Comparison of ENCODE assay signal across 10 cellular contexts in genomic region chr16:9128346-9129342, GRCh38. TPM values are rescaled to one million over a fixed set of nuclear protein-coding genes. Genes with fewer than 3 reads are reported as not detected.
DNase-seq lines count a peak whose midpoint lies in the region; ATAC-seq and TF ChIP-seq lines count a peak whose summit lies in the region.
"Had no signal": no experiment of that assay in that cellular context is flagged by ENCODE, and none has a peak within 500 bp of the region (broad histone marks: within the 10 kb centered on the region; RNA-seq: fewer than 3 reads in every experiment).

No MANE protein-coding gene starts in this region.

- peaks cover 62% of the 10 kb centered on the region for H3K4me1 Mint-ChIP-seq in stimulated activated naive CD8-positive, alpha-beta T cell treated with anti-CD3 and anti-CD28 coated beads, Interleukin-15, Interleukin-2, amounts not matched to agents 100 ng/mL and 50 ng/mL, for 24 hours (ENCODE audit: low read depth)
- peaks cover 38% of the 10 kb centered on the region for H3K4me1 Mint-ChIP-seq in activated T-helper 1 cell treated with anti-CD3 and anti-CD28 coated beads, Interleukin-12 subunit alpha, Interleukin-12 subunit beta, Interleukin-2, Interleukin-4 antibody, amounts not matched to agents 30 ng/mL and 10 ng/mL and 1 ng/mL, durations not matched to agents 14 hours and 24 hours and 36 hours (ENCODE audit: low read depth)

- H3K27me3 ChIP-seq in lung (ENCODE audit: control insufficient read depth, insufficient read depth) = no peaks in the 10 kb centered on the region
- no peaks in the 10 kb centered on the region for H3K27me3 ChIP-seq in foreskin keratinocyte

- H3K27ac ChIP-seq in lung (ENCODE audit: low read depth in 1 of 2, low read length in 1 of 2) (no peak overlapping the region), foreskin keratinocyte (no peak overlapping the region)

- H3K9me3 Mint-ChIP-seq in stimulated activated naive CD8-positive, alpha-beta T cell treated with anti-CD3 and anti-CD28 coated beads, Interleukin-15, Interleukin-2, amounts not matched to agents 100 ng/mL and 50 ng/mL, for 24 hours = no peaks in the 10 kb centered on the region
- no peaks in the 10 kb centered on the region for H3K9me3 Mint-ChIP-seq in activated T-helper 1 cell treated with anti-CD3 and anti-CD28 coated beads, Interleukin-12 subunit alpha, Interleukin-12 subunit beta, Interleukin-2, Interleukin-4 antibody, amounts not matched to agents 30 ng/mL and 10 ng/mL and 1 ng/mL, durations not matched to agents 14 hours and 24 hours and 36 hours

- no peak overlapping the region for H3K4me3 Mint-ChIP-seq in stimulated activated naive CD8-positive, alpha-beta T cell treated with anti-CD3 and anti-CD28 coated beads, Interleukin-15, Interleukin-2, amounts not matched to agents 100 ng/mL and 50 ng/mL, for 24 hours
- no peak overlapping the region for H3K4me3 Mint-ChIP-seq in activated T-helper 1 cell treated with anti-CD3 and anti-CD28 coated beads, Interleukin-12 subunit alpha, Interleukin-12 subunit beta, Interleukin-2, Interleukin-4 antibody, amounts not matched to agents 30 ng/mL and 10 ng/mL and 1 ng/mL, durations not matched to agents 14 hours and 24 hours and 36 hours

- peaks cover 14% of the 10 kb centered on the region for H3K36me3 Mint-ChIP-seq in stimulated activated naive CD8-positive, alpha-beta T cell treated with anti-CD3 and anti-CD28 coated beads, Interleukin-15, Interleukin-2, amounts not matched to agents 100 ng/mL and 50 ng/mL, for 24 hours (ENCODE audit: low read depth)
- peaks cover 6% of the 10 kb centered on the region for H3K36me3 Mint-ChIP-seq in activated T-helper 1 cell treated with anti-CD3 and anti-CD28 coated beads, Interleukin-12 subunit alpha, Interleukin-12 subunit beta, Interleukin-2, Interleukin-4 antibody, amounts not matched to agents 30 ng/mL and 10 ng/mL and 1 ng/mL, durations not matched to agents 14 hours and 24 hours and 36 hours (ENCODE audit: low read depth)

- in situ Hi-C loops in G401 (cut with HindIII; ENCODE audit: low sequenced_read_pairs) = no loop called here

- H3K27me3 Mint-ChIP-seq in stimulated activated naive CD8-positive, alpha-beta T cell treated with anti-CD3 and anti-CD28 coated beads, Interleukin-15, Interleukin-2, amounts not matched to agents 100 ng/mL and 50 ng/mL, for 24 hours = no peaks in the 10 kb centered on the region
- H3K27me3 Mint-ChIP-seq in activated T-helper 1 cell treated with anti-CD3 and anti-CD28 coated beads, Interleukin-12 subunit alpha, Interleukin-12 subunit beta, Interleukin-2, Interleukin-4 antibody, amounts not matched to agents 30 ng/mL and 10 ng/mL and 1 ng/mL, durations not matched to agents 14 hours and 24 hours and 36 hours (ENCODE audit: insufficient read depth) = no peaks in the 10 kb centered on the region

- H3K9me3 ChIP-seq in lung (ENCODE audit: control insufficient read depth in 2 of 2, insufficient read depth in 1 of 2, low read length in 1 of 2) = no peaks in the 10 kb centered on the region

- H3K27ac Mint-ChIP-seq in stimulated activated naive CD8-positive, alpha-beta T cell treated with anti-CD3 and anti-CD28 coated beads, Interleukin-15, Interleukin-2, amounts not matched to agents 100 ng/mL and 50 ng/mL, for 24 hours = peak overlapping the region; percentile 85
- H3K27ac Mint-ChIP-seq in activated T-helper 1 cell treated with anti-CD3 and anti-CD28 coated beads, Interleukin-12 subunit alpha, Interleukin-12 subunit beta, Interleukin-2, Interleukin-4 antibody, amounts not matched to agents 30 ng/mL and 10 ng/mL and 1 ng/mL, durations not matched to agents 14 hours and 24 hours and 36 hours = peak overlapping the region; percentile 85

- intact Hi-C loops in activated T-helper 1 cell treated with anti-CD3 and anti-CD28 coated beads, Interleukin-12 subunit alpha, Interleukin-12 subunit beta, Interleukin-2, Interleukin-4 antibody, amounts not matched to agents 30 ng/mL and 10 ng/mL and 1 ng/mL, durations not matched to agents 14 hours and 24 hours and 36 hours (cut with micrococcal nuclease) = loop anchor here (5.0 kb wide), 2 partner anchors 166 to 506 kb away; partner anchors contain the start of genes METTL22 and USP7

- ATAC-seq in stimulated activated naive CD8-positive, alpha-beta T cell treated with anti-CD3 and anti-CD28 coated beads, Interleukin-15, Interleukin-2, amounts not matched to agents 100 U/mL and 50 U/mL, for 24 hours = no peak
- no peak for ATAC-seq in lung (ENCODE audit: insufficient read depth, low FRiP score)
- no peak for ATAC-seq in foreskin keratinocyte
- no peak for ATAC-seq in GM18867 (IDR thresholded peaks at IDR 0.05; ENCODE audit: unreplicated experiment)

- TF ChIP-seq CTCF in lung (IDR thresholded peaks at IDR 0.05; ENCODE audit: control extremely low read depth, extremely low read depth) = no peak
- TF ChIP-seq CTCF in foreskin keratinocyte (conservative IDR thresholded peaks at IDR 0.05) = no peak

- H3K4me3 ChIP-seq in lung = no peak overlapping the region

- 81 to 82% methylated on average over 14 of the region's 14 CpGs for WGBS in lung, 2 donors

- DNase-seq in stimulated activated naive CD8-positive, alpha-beta T cell treated with anti-CD3 and anti-CD28 coated beads, Interleukin-15, Interleukin-2, amounts not matched to agents 100 U/mL and 50 U/mL, for 24 hours = no peak
- no peak for DNase-seq in activated T-helper 1 cell treated with anti-CD3 and anti-CD28 coated beads, Interleukin-12 subunit alpha, Interleukin-12 subunit beta, Interleukin-2, Interleukin-4 antibody, amounts not matched to agents 30 ng/mL and 10 ng/mL and 1 ng/mL, durations not matched to agents 14 hours and 24 hours and 36 hours (ENCODE audit: low spot score)
- DNase-seq in lung (ENCODE audit: low spot score) (peak; percentile 28), foreskin keratinocyte (no peak), G401 (ENCODE audit: low spot score) (no peak)
- no peak for DNase-seq in stimulated activated CD4-positive, alpha-beta T cell treated with anti-CD3 and anti-CD28 coated beads, Interleukin-4, amount 100 ng/mL, for 24 hours
- DNase-seq: COR-L47, NCI-H2227 treated with DMSO at 0.1 percent for 48 hours had no signal

- H3K4me1 ChIP-seq in lung (ENCODE audit: control insufficient read depth in 2 of 2, insufficient read depth in 2 of 2, low read length in 2 of 2) (peaks cover 0 to 16% of the 10 kb centered on the region in 2 donors), foreskin keratinocyte (peaks cover 19% of the 10 kb centered on the region)

- H3K36me3 ChIP-seq in lung (ENCODE audit: control insufficient read depth in 2 of 2, insufficient read depth in 2 of 2, low read length in 2 of 2) = peaks cover 0 to 8% of the 10 kb centered on the region in 2 donors

RNA-seq across cellular contexts. Expression of gene HAPSTR1, which starts 37.2 kb away (rescaled TPM):
- total RNA-seq in activated T-helper 1 cell treated with anti-CD3 and anti-CD28 coated beads, Interleukin-12 subunit alpha, Interleukin-12 subunit beta, Interleukin-2, Interleukin-4 antibody, amounts not matched to agents 30 ng/mL and 10 ng/mL and 1 ng/mL, durations not matched to agents 14 hours and 24 hours and 36 hours = 55.2 and 59.1 TPM in 2 replicates
- total RNA-seq in lung (10 to 100 TPM; 62.7 to 81.7 TPM), foreskin keratinocyte (61.3 and 68.2 TPM in 2 replicates)
- polyA plus RNA-seq in lung (10 to 100 TPM; 10.1 to 18.5 TPM), foreskin keratinocyte (14.3 and 16.4 TPM in 2 replicates)
- 36.7 and 56.3 TPM in 2 replicates for total RNA-seq in G401 (2014; rRNA removed; shearing (Covaris generic))
